8 cellular contexts compared by ENCODE assay signal in genomic region chr11:43574949-43575915, GRCh38.
A peak's percentile ranks its signal among the peaks of the same experiment; 100 is the strongest.
DNase-seq lines count a peak whose midpoint lies in the region; ATAC-seq and TF ChIP-seq lines count a peak whose summit lies in the region.

No MANE protein-coding gene starts in this region.

- ATAC-seq in lower lobe of right lung (peak; percentile 13 to 26), upper lobe of right lung (peak; percentile 11), GM19463 (IDR thresholded peaks at IDR 0.05; ENCODE audit: unreplicated experiment) (no peak), HG03280 (IDR thresholded peaks at IDR 0.05; ENCODE audit: unreplicated experiment) (no peak)

- H3K36me3 ChIP-seq in lower lobe of right lung (no peaks in the 10 kb centered on the region), upper lobe of right lung (no peaks in the 10 kb centered on the region)

- H3K27me3 ChIP-seq in lower lobe of right lung (ENCODE audit: low read depth) (peaks cover 90% of the 10 kb centered on the region), upper lobe of right lung (peaks cover 81% of the 10 kb centered on the region)

- DNase-seq in DMS79 (lab: John Stamatoyannopoulos, UW) (peak; percentile 20), NCI-H146 (lab: John Stamatoyannopoulos, UW) (peak; percentile 78), caudate nucleus (lab: John Stamatoyannopoulos, UW) (peak in 37 of 61 donors; percentile 22 to 88 (median 52)), lower lobe of right lung (no peak), upper lobe of right lung (no peak), NCI-H2107 treated with DMSO at 0.1 percent for 48 hours (lab: John Stamatoyannopoulos, UW; ENCODE audit: unreplicated experiment) (no peak)

- intact Hi-C loops in lower lobe of right lung (cut with DNase I) (no loop called here), upper lobe of right lung (cut with DNase I) (no loop called here)

- peaks cover 28% of the 10 kb centered on the region for H3K4me1 ChIP-seq in lower lobe of right lung
- H3K4me1 ChIP-seq in upper lobe of right lung, result peaks cover 25% of the 10 kb centered on the region

- no peak overlapping the region for H3K27ac ChIP-seq in caudate nucleus (ENCODE audit: low read depth, low read length)
- H3K27ac ChIP-seq in lower lobe of right lung, result no peak overlapping the region
- no peak overlapping the region for H3K27ac ChIP-seq in upper lobe of right lung

- peak overlapping the region; percentile 33 for H3K4me3 ChIP-seq in lower lobe of right lung
- peak overlapping the region; percentile 19 for H3K4me3 ChIP-seq in upper lobe of right lung

- H3K9me3 ChIP-seq in lower lobe of right lung (no peaks in the 10 kb centered on the region), upper lobe of right lung (no peaks in the 10 kb centered on the region)

- TF ChIP-seq CTCF in lower lobe of right lung (IDR thresholded peaks at IDR 0.05) (no peak), upper lobe of right lung (IDR thresholded peaks at IDR 0.05) (no peak)

Comparison
In these comparisons a context has a peak if more than half of its experiments do, and no peak if none do; other contexts are left out.
1. DNase-seq: peak in DMS79 (single experiment), NCI-H146 (single experiment) and caudate nucleus (37 of 61); none in lower lobe of right lung (single experiment), upper lobe of right lung (single experiment) and NCI-H2107 treated with DMSO at 0.1 percent for 48 hours (single experiment).
2. ATAC-seq: peak in lower lobe of right lung (2 of 2) and upper lobe of right lung (single experiment); none in GM19463 (single experiment) and HG03280 (single experiment).